Comparison of ENCODE assay signal across 12 cellular contexts in genomic region chr3:59247402-59247841, GRCh38.
DNase-seq lines count a peak whose midpoint lies in the region; ATAC-seq, FAIRE-seq and TF ChIP-seq lines count a peak whose summit lies in the region.
"Had no signal": no experiment of that assay in that cellular context is flagged by ENCODE, and none has a peak within 500 bp of the region (broad histone marks: within the 10 kb centered on the region; RNA-seq: fewer than 3 reads in every experiment).

No MANE protein-coding gene starts in this region.

- TF ChIP-seq EP300 in esophagus muscularis mucosa (IDR thresholded peaks at IDR 0.05): no peak

- no peak for TF ChIP-seq POLR2A in esophagus muscularis mucosa (IDR thresholded peaks at IDR 0.05; ENCODE audit: low read depth)

- peaks cover 3% of the 10 kb centered on the region for H3K9me3 Mint-ChIP-seq in nephron
- H3K9me3 Mint-ChIP-seq: endodermal cell had no signal

- no peaks in the 10 kb centered on the region for H3F3A ChIP-seq in MM.1S (ENCODE audit: insufficient read depth, low read length)

- ATAC-seq in HG02588 (IDR thresholded peaks at IDR 0.05; ENCODE audit: unreplicated experiment): peak; percentile 49
- ATAC-seq: K562 had no signal

- no peaks in the 10 kb centered on the region for H4K20me1 ChIP-seq in MM.1S (ENCODE audit: insufficient read depth, low read length)

- intact Hi-C loops in esophagus muscularis mucosa (cut with DNase I): no loop called here

- peaks cover 4% of the 10 kb centered on the region for H3K27me3 Mint-ChIP-seq in nephron (ENCODE audit: low read depth)

- H3K27ac Mint-ChIP-seq in nephron: peak overlapping the region in 2 of 3 experiments; percentile 18 to 84
- H3K27ac Mint-ChIP-seq: activated naive CD4-positive, alpha-beta T cell treated with anti-CD3 and anti-CD28 coated beads, Interleukin-2, amount 50 U/mL, for 72 hours; endodermal cell had no signal

- no peaks in the 10 kb centered on the region for H3K36me3 Mint-ChIP-seq in nephron (ENCODE audit: low read depth)

- H3K27me3 ChIP-seq in MM.1S (replicated peaks; ENCODE audit: insufficient read depth, low read length) (no peaks in the 10 kb centered on the region), esophagus muscularis mucosa (no peaks in the 10 kb centered on the region)

- no peaks in the 10 kb centered on the region for H3K9me2 ChIP-seq in MM.1S (replicated peaks; ENCODE audit: insufficient read depth, low read length)

- no peaks in the 10 kb centered on the region for H3K9me3 ChIP-seq in MM.1S (replicated peaks; ENCODE audit: insufficient read depth, low read length)
- H3K9me3 ChIP-seq in esophagus muscularis mucosa: no peaks in the 10 kb centered on the region

- H3K4me3 ChIP-seq in MM.1S (ENCODE audit: low read length) (no peak overlapping the region), esophagus muscularis mucosa (no peak overlapping the region)
- H3K4me3 ChIP-seq: K562 had no signal

- WGBS in esophagus muscularis mucosa: 86% methylated on average over 2 of the region's 3 CpGs

- peak; percentile 79 for FAIRE-seq in GM18507 (lab: Jason Lieb, UNC)
- FAIRE-seq: K562 had no signal

- no peak overlapping the region for H3K9ac ChIP-seq in MM.1S (ENCODE audit: low read length)

- H3K4me1 ChIP-seq in MM.1S (ENCODE audit: low read length): no peaks in the 10 kb centered on the region
- H3K4me1 ChIP-seq in esophagus muscularis mucosa: peaks cover 9 to 16% (median 14%) of the 10 kb centered on the region in 4 donors

- H3K4me2 ChIP-seq in MM.1S (ENCODE audit: low read depth, low read length): no peak overlapping the region

- H3K27ac ChIP-seq in MM.1S (ENCODE audit: low read length): no peak overlapping the region
- H3K27ac ChIP-seq in esophagus muscularis mucosa (replicated peaks in 1 of 4): no peak overlapping the region

- no peaks in the 10 kb centered on the region for H3K79me2 ChIP-seq in MM.1S (ENCODE audit: low read length)

- DNase-seq in GM18507 (ENCODE audit: extremely low spot score, insufficient read length, low read depth) (no peak), NAMALWA (ENCODE audit: low spot score) (peak; percentile 5), MM.1S (no peak), esophagus muscularis mucosa (ENCODE audit: extremely low spot score) (no peak)
- no peak for DNase-seq in stimulated activated CD4-positive, alpha-beta T cell treated with anti-CD3 and anti-CD28 coated beads, Interleukin-15, amount 100 ng/mL, for 24 hours
- no peak for DNase-seq in stimulated activated naive CD4-positive, alpha-beta T cell treated with Interleukin-2 at 50 U/mL for 16 hours (lab: John Stamatoyannopoulos, UW)
- DNase-seq: DMS53, endodermal cell had no signal

- TF ChIP-seq CTCF in nephron (IDR thresholded peaks at IDR 0.05; ENCODE audit: unreplicated experiment in 3 of 3): no peak
- TF ChIP-seq CTCF in MM.1S (IDR thresholded peaks at IDR 0.05; ENCODE audit: low read length): no peak
- no peak for TF ChIP-seq CTCF in esophagus muscularis mucosa (IDR thresholded peaks at IDR 0.05)

- no peak overlapping the region for H2AFZ ChIP-seq in MM.1S (ENCODE audit: low read length)

- H3K4me3 Mint-ChIP-seq in nephron: peak overlapping the region in 1 of 3 experiments; percentile 10
- H3K4me3 Mint-ChIP-seq: endodermal cell had no signal

- H3K4me1 Mint-ChIP-seq in nephron: peaks cover 58% of the 10 kb centered on the region

- H3K36me3 ChIP-seq in MM.1S (replicated peaks; ENCODE audit: insufficient read depth, low read length) (no peaks in the 10 kb centered on the region), esophagus muscularis mucosa (no peaks in the 10 kb centered on the region)
